ENCODE assay signal across 12 cellular contexts in the genomic region with DNA sequence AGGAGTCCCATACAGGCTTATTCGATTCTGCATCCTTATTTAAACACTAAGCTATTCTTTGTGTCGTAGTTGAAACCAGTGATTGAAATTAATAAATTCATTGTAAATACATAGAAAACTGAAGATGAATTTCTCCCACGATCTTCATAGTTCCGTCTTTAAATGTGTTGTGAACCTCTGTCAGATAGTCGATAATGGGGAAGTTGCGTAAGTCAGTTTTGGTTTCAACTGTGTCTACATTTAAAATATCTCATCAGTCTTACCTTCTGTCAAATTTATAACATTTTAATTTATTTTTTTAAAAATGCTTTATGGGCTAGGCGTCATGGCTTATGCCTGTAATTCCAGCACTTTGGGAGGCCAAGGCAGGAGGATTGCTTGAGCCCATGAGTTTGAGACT. TPM values are rescaled to one million over a fixed set of nuclear protein-coding genes. Genes with fewer than 3 reads are reported as not detected.
DNase-seq lines count a peak whose midpoint lies in the region; ATAC-seq and TF ChIP-seq lines count a peak whose summit lies in the region.
"Had no signal": no experiment of that assay in that cellular context is flagged by ENCODE, and none has a peak within 500 bp of the region (broad histone marks: within the 10 kb centered on the region; RNA-seq: fewer than 3 reads in every experiment).

No MANE protein-coding gene starts in this region.

- H3K4me1 Mint-ChIP-seq in CD8-positive, alpha-beta T cell (ENCODE audit: low read depth): peaks cover 2% of the 10 kb centered on the region

- no peaks in the 10 kb centered on the region for H3K9me3 Mint-ChIP-seq in CD8-positive, alpha-beta T cell

- no peak overlapping the region for H3K4me3 ChIP-seq in CD8-positive, alpha-beta T cell (ENCODE audit: low read depth, low read length)
- H3K4me3 ChIP-seq: prostate gland, uterus had no signal

- H3K9me3 ChIP-seq in CD8-positive, alpha-beta T cell (ENCODE audit: low read length): no peaks in the 10 kb centered on the region
- H3K9me3 ChIP-seq: prostate gland, uterus had no signal

- H3K36me3 Mint-ChIP-seq in CD8-positive, alpha-beta T cell: no peaks in the 10 kb centered on the region

- intact Hi-C loops in CD8-positive, alpha-beta T cell (cut with DNase I, micrococcal nuclease): no loop called here

- H3K4me1 ChIP-seq in CD8-positive, alpha-beta T cell (ENCODE audit: insufficient read depth, low read length): no peaks in the 10 kb centered on the region
- H3K4me1 ChIP-seq: prostate gland had no signal

- ATAC-seq in GM21423 (IDR thresholded peaks at IDR 0.05; ENCODE audit: unreplicated experiment) (peak; percentile 72), HG03135 (IDR thresholded peaks at IDR 0.05; ENCODE audit: unreplicated experiment) (peak; percentile 67)
- ATAC-seq in CD8-positive, alpha-beta T cell: no peak

- H3K27me3 ChIP-seq in CD8-positive, alpha-beta T cell (ENCODE audit: insufficient read depth, low read length): no peaks in the 10 kb centered on the region
- H3K27me3 ChIP-seq: uterus had no signal

- H3K4me3 Mint-ChIP-seq in CD8-positive, alpha-beta T cell: no peak overlapping the region

- CTCF ChIA-PET in CD8-positive, alpha-beta T cell (lab: Charles Lee): interaction anchor here (1.8 kb wide), 1 partner anchor 13 kb away, joined by 3 read pairs; no protein-coding TSS in a partner anchor

- POLR2A ChIA-PET in CD8-positive, alpha-beta T cell (lab: Charles Lee): no interaction called here

- DNase-seq in GM10266 (ENCODE audit: extremely low spot score): peak; percentile 43
- DNase-seq in SIG-M5 treated with dmso at 0.1 percent for 504 hours (lab: John Stamatoyannopoulos, UW; ENCODE audit: unreplicated experiment): peak; percentile 88
- DNase-seq in anterior cingulate cortex (lab: John Stamatoyannopoulos, UW): no peak
- DNase-seq in CD8-positive, alpha-beta T cell: no peak
- DNase-seq in GM19238 (ENCODE audit: insufficient read length, low spot score): no peak
- no peak for DNase-seq in hippocampal formation (lab: John Stamatoyannopoulos, UW)
- DNase-seq: NCI-H774, T1000, uterus had no signal

- H3K27ac ChIP-seq in CD8-positive, alpha-beta T cell (ENCODE audit: low read depth, low read length): no peak overlapping the region
- H3K27ac ChIP-seq: prostate gland, uterus had no signal

- H3K27ac Mint-ChIP-seq in CD8-positive, alpha-beta T cell: no peak overlapping the region

- no peaks in the 10 kb centered on the region for H3K36me3 ChIP-seq in CD8-positive, alpha-beta T cell (ENCODE audit: insufficient read depth, low read length)
- H3K36me3 ChIP-seq: prostate gland, uterus had no signal

- no peaks in the 10 kb centered on the region for H3K27me3 Mint-ChIP-seq in CD8-positive, alpha-beta T cell (ENCODE audit: low read depth)

- TF ChIP-seq CTCF in GM10266 (IDR thresholded peaks at IDR 0.05; ENCODE audit: control insufficient read depth, insufficient read depth, low read depth, missing control alignments): no peak
- no peak for TF ChIP-seq CTCF in CD8-positive, alpha-beta T cell (IDR thresholded peaks at IDR 0.05)

RNA-seq across cellular contexts. Expression of a gene that starts 12.7 kb away (rescaled TPM):
- total RNA-seq in CD8-positive, alpha-beta T cell: 10 to 100 TPM; 17.7 to 18.9 TPM

Comparison
In these comparisons a context has a peak if more than half of its experiments do, and no peak if none do; other contexts are left out.
1. DNase-seq: peak in GM10266 (single experiment) and SIG-M5 treated with dmso at 0.1 percent for 504 hours (single experiment); none in anterior cingulate cortex (0 of 58), CD8-positive, alpha-beta T cell (0 of 7), GM19238 (single experiment) and hippocampal formation (0 of 2).